In the genomic region with DNA sequence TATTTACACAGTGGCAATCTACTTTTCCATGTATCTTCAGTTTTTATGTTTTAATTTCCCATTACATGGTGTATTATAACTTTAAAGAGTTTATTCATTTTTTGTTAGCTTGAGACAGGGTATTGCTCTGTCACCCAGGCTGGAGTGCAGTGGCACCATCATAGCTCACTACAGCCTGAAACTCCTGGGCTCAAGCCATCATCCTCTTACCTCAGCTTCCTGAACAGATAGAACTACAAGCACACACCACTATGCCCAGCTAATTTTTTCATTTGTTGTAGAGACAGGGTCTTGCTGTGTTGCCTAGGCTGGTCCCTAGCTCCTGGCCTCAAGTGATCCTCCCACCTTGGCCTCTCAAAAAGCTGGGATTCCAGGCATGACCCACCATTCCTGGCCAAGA, we compare ENCODE assay signal across 1 cellular context.
TF ChIP-seq lines count a peak whose summit lies in the region.

No MANE protein-coding gene starts in this region.

TF ChIP-seq in K562, 482 proteins besides CTCF, POLR2A, EP300 and RAD21 (continued from another document):
- TF ChIP-seq ZNF12 (CRISPR knock-in tag; IDR thresholded peaks at IDR 0.05) (no peak), CHD1 (IDR thresholded peaks at IDR 0.05; ENCODE audit: low read length) (no peak), SAP30 (IDR thresholded peaks at IDR 0.05; ENCODE audit: borderline replicate concordance, insufficient read depth, low read depth, low read length, poor library complexity, severe bottlenecking) (no peak), POU5F1 (IDR thresholded peaks at IDR 0.05; ENCODE audit: borderline replicate concordance, low read depth, low read length, partially characterized antibody) (no peak), ZNF311 (CRISPR knock-in tag; IDR thresholded peaks at IDR 0.05) (no peak), MCM7 (IDR thresholded peaks at IDR 0.05) (no peak), ZNF23 (CRISPR knock-in tag; IDR thresholded peaks at IDR 0.05) (no peak), SRSF3 (IDR thresholded peaks at IDR 0.05; ENCODE audit: insufficient read depth, low read length) (no peak), SIX5 (IDR thresholded peaks at IDR 0.05; ENCODE audit: borderline replicate concordance in 1 of 2, insufficient read depth in 1 of 2, low read depth in 1 of 2, low read length in 2 of 2) (no peak), RBM39 (optimal IDR thresholded peaks at IDR 0.05; ENCODE audit: low read depth, low read length) (no peak), NFIX (CRISPR knock-in tag; IDR thresholded peaks at IDR 0.05; ENCODE audit: low read depth) (no peak)
- TF ChIP-seq, protein P1, sequence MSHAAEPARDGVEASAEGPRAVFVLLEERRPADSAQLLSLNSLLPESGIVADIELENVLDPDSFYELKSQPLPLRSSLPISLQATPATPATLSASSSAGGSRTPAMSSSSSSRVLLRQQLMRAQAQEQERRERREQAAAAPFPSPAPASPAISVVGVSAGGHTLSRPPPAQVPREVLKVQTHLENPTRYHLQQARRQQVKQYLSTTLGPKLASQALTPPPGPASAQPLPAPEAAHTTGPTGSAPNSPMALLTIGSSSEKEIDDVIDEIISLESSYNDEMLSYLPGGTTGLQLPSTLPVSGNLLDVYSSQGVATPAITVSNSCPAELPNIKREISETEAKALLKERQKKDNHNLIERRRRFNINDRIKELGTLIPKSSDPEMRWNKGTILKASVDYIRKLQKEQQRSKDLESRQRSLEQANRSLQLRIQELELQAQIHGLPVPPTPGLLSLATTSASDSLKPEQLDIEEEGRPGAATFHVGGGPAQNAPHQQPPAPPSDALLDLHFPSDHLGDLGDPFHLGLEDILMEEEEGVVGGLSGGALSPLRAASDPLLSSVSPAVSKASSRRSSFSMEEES (CRISPR knock-in tag; IDR thresholded peaks at IDR 0.05) = no peak
- TF ChIP-seq, protein P2, sequence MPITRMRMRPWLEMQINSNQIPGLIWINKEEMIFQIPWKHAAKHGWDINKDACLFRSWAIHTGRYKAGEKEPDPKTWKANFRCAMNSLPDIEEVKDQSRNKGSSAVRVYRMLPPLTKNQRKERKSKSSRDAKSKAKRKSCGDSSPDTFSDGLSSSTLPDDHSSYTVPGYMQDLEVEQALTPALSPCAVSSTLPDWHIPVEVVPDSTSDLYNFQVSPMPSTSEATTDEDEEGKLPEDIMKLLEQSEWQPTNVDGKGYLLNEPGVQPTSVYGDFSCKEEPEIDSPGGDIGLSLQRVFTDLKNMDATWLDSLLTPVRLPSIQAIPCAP (CRISPR knock-in tag; IDR thresholded peaks at IDR 0.05; ENCODE audit: borderline replicate concordance) = no peak
- TF ChIP-seq, protein P3, sequence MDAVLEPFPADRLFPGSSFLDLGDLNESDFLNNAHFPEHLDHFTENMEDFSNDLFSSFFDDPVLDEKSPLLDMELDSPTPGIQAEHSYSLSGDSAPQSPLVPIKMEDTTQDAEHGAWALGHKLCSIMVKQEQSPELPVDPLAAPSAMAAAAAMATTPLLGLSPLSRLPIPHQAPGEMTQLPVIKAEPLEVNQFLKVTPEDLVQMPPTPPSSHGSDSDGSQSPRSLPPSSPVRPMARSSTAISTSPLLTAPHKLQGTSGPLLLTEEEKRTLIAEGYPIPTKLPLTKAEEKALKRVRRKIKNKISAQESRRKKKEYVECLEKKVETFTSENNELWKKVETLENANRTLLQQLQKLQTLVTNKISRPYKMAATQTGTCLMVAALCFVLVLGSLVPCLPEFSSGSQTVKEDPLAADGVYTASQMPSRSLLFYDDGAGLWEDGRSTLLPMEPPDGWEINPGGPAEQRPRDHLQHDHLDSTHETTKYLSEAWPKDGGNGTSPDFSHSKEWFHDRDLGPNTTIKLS (IDR thresholded peaks at IDR 0.05; ENCODE audit: borderline replicate concordance, low read depth) = no peak
- TF ChIP-seq, protein P4, sequence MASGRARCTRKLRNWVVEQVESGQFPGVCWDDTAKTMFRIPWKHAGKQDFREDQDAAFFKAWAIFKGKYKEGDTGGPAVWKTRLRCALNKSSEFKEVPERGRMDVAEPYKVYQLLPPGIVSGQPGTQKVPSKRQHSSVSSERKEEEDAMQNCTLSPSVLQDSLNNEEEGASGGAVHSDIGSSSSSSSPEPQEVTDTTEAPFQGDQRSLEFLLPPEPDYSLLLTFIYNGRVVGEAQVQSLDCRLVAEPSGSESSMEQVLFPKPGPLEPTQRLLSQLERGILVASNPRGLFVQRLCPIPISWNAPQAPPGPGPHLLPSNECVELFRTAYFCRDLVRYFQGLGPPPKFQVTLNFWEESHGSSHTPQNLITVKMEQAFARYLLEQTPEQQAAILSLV (tag; IDR thresholded peaks at IDR 0.05) = no peak
